In genomic region chr11:107590460-107591097, GRCh38 we compare ENCODE assay signal across 7 cellular contexts. TPM values are rescaled to one million over a fixed set of nuclear protein-coding genes. Genes with fewer than 3 reads are reported as not detected.
DNase-seq lines count a peak whose midpoint lies in the region; ATAC-seq and TF ChIP-seq lines count a peak whose summit lies in the region.

No MANE protein-coding gene starts in this region.

- H3K9me3 ChIP-seq in Peyer's patch (peaks cover 0 to 5% (median 0%) of the 10 kb centered on the region in 4 donors), ovary (no peaks in the 10 kb centered on the region)

- H3K27ac ChIP-seq in Peyer's patch, result no peak overlapping the region
- no peak overlapping the region for H3K27ac ChIP-seq in ovary

- intact Hi-C loops in ovary (cut with DNase I), result no loop called here

- ATAC-seq in GM21576 (IDR thresholded peaks at IDR 0.05; ENCODE audit: unreplicated experiment) (peak; percentile 15), esophagus mucosa (peak; percentile 20), HG03565 (IDR thresholded peaks at IDR 0.05; ENCODE audit: unreplicated experiment) (no peak)

- H3K36me3 ChIP-seq in Peyer's patch (no peaks in the 10 kb centered on the region), ovary (no peaks in the 10 kb centered on the region)

- H3K27me3 ChIP-seq in Peyer's patch (peaks cover 0 to 12% of the 10 kb centered on the region in 2 donors), ovary (no peaks in the 10 kb centered on the region)

- DNase-seq in Peyer's patch (no peak), ovary (no peak), pons (ENCODE audit: low spot score) (no peak), NCI-H2107 (lab: John Stamatoyannopoulos, UW) (no peak)

- no peak for TF ChIP-seq POLR2A in Peyer's patch (IDR thresholded peaks at IDR 0.05)
- TF ChIP-seq POLR2A in ovary (IDR thresholded peaks at IDR 0.05), result no peak

- TF ChIP-seq EP300 in ovary (IDR thresholded peaks at IDR 0.05), result no peak

- H3K4me1 ChIP-seq in Peyer's patch, result peaks cover 0 to 14% (median 10%) of the 10 kb centered on the region in 4 donors
- peaks cover 6% of the 10 kb centered on the region for H3K4me1 ChIP-seq in ovary (ENCODE audit: insufficient read depth)

- 1 to 3% (median 3%) methylated on average over 25 to 29 of the region's 29 CpGs for whole genome bisulfite sequencing in ovary, 3 donors

- TF ChIP-seq CTCF in Peyer's patch (IDR thresholded peaks at IDR 0.05) (no peak), ovary (IDR thresholded peaks at IDR 0.05) (no peak)

- peak overlapping the region; percentile 34 to 62 (median 56) for H3K4me3 ChIP-seq in Peyer's patch
- peak overlapping the region; percentile 41 for H3K4me3 ChIP-seq in ovary

RNA-seq across cellular contexts. Expression of gene ELMOD1, which starts 0.4 kb away (rescaled TPM):
- total RNA-seq in Peyer's patch, result not detected
- total RNA-seq in esophagus mucosa, result not detected
- under 1 TPM in 4 of 7 donors, not detected in 3; 0.18 to 0.69 (median 0.24) TPM for total RNA-seq in ovary
- under 1 TPM; 0.17 to 0.38 TPM for polyA plus RNA-seq in ovary

RNA-seq across cellular contexts. Expression of gene ALKBH8, which starts 25.0 kb away (rescaled TPM):
- total RNA-seq in Peyer's patch (10 to 100 TPM in 1 of 4 donors, 1 to 10 TPM in 3; 1.8 to 15.7 (median 4.8) TPM), esophagus mucosa (4.2 TPM), ovary (10 to 100 TPM in 1 of 7 donors, 1 to 10 TPM in 6; 2.8 to 10.1 (median 6.8) TPM)
- 1 to 10 TPM; 4.0 to 6.6 TPM for polyA plus RNA-seq in ovary
